ENCODE assay signal across 21 cellular contexts in the genomic region with DNA sequence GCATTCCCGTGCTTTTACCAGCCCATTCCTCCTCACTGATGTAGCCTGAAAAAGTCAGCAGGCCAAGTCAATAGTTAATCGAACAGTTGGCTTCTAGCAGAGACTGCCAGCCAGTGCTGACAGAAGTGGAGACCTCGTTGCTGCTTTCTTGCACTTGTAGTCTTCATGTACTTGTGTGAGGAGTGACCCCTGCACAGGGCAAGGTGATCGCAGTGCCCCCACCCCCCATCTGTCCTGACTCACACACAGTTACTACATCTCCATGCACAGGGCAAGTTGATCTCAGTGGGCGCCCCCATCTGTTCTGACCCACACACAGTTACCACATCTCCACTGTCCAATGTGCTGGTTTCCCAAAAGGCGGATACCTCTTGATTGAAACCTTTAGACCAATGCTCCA. TPM values are rescaled to one million over a fixed set of nuclear protein-coding genes. Genes with fewer than 3 reads are reported as not detected.
DNase-seq lines count a peak whose midpoint lies in the region; ATAC-seq and TF ChIP-seq lines count a peak whose summit lies in the region.
"Had no signal": no experiment of that assay in that cellular context is flagged by ENCODE, and none has a peak within 500 bp of the region (broad histone marks: within the 10 kb centered on the region; RNA-seq: fewer than 3 reads in every experiment).

No MANE protein-coding gene starts in this region.

- intact Hi-C loops in psoas muscle (cut with DNase I) (no loop called here), right lobe of liver (cut with DNase I) (no loop called here)

- WGBS in psoas muscle, 3 donors = 77 to 88% (median 84%) methylated on average over 6 of the region's 6 CpGs
- WGBS in right lobe of liver (ENCODE audit: insufficient coverage, low coverage, low lambda C conversion rate, missing lambda C conversion rate) = 50% methylated on average over 6 of the region's 6 CpGs

- ATAC-seq in psoas muscle (peak; percentile 31 to 56 (median 39)), right lobe of liver (no peak)

- TF ChIP-seq CTCF in psoas muscle (IDR thresholded peaks at IDR 0.05) (no peak), right lobe of liver (IDR thresholded peaks at IDR 0.05) (no peak)

- H3K36me3 ChIP-seq in psoas muscle (ENCODE audit: insufficient read depth in 1 of 2, low read depth in 1 of 2) = no peaks in the 10 kb centered on the region
- H3K36me3 ChIP-seq in right lobe of liver = no peaks in the 10 kb centered on the region
- H3K36me3 ChIP-seq: HAP-1 had no signal

- H3K9me3 ChIP-seq in psoas muscle (no peaks in the 10 kb centered on the region), right lobe of liver (no peaks in the 10 kb centered on the region)
- H3K9me3 ChIP-seq: HAP-1 had no signal

- H3K27ac ChIP-seq in psoas muscle = no peak overlapping the region
- no peak overlapping the region for H3K27ac ChIP-seq in right lobe of liver

- no peak for TF ChIP-seq POLR2A in right lobe of liver (IDR thresholded peaks at IDR 0.05)

- DNase-seq in ecto neural progenitor cell (ENCODE audit: low spot score) = peak; percentile 27
- peak; percentile 33 for DNase-seq in mesenteric fat pad (ENCODE audit: low spot score)
- DNase-seq in psoas muscle = no peak
- DNase-seq in amygdala (lab: John Stamatoyannopoulos, UW) = no peak
- DNase-seq in right lobe of liver = no peak
- no peak for DNase-seq in NCI-H1694 (lab: John Stamatoyannopoulos, UW)
- DNase-seq: C1 segment of cervical spinal cord; Calu3; CD4-positive, alpha-beta memory T cell; COR-L47; DMS53; DMS79 treated with DMSO at 0.1 percent for 48 hours; GF-D8; GOT3; HFFc6 had no signal

- H3K4me3 ChIP-seq in psoas muscle (no peak overlapping the region), right lobe of liver (no peak overlapping the region)
- H3K4me3 ChIP-seq: HAP-1 had no signal

- H3K27me3 ChIP-seq in psoas muscle (ENCODE audit: insufficient read depth in 3 of 3, low read length in 2 of 3) (no peaks in the 10 kb centered on the region), right lobe of liver (no peaks in the 10 kb centered on the region)

- H3K4me1 ChIP-seq in psoas muscle (no peaks in the 10 kb centered on the region), right lobe of liver (no peaks in the 10 kb centered on the region)
- H3K4me1 ChIP-seq: HAP-1 had no signal

RNA-seq across cellular contexts. Expression of a gene that starts 34.2 kb away (rescaled TPM):
- not detected for total RNA-seq in mesenteric fat pad
- 100 to 1,000 TPM in 3 of 4 donors, 10 to 100 TPM in 1; 83.8 to 356 (median 128) TPM for total RNA-seq in psoas muscle
- polyA plus RNA-seq in psoas muscle = 10 to 100 TPM in 2 of 3 donors, 1 to 10 TPM in 1; 4.2 to 30.9 (median 24.7) TPM
- total RNA-seq in right lobe of liver = under 1 TPM in 2 of 6 experiments, not detected in 4; 0.04 to 0.12 TPM
- total RNA-seq: A172; A673; Calu3; CD4-positive, alpha-beta memory T cell; Daoy; G401; HFFc6 had no signal
- polyA plus RNA-seq: BJ; CD4-positive, alpha-beta memory T cell had no signal

Comparison
In these comparisons a context has a peak if more than half of its experiments do, and no peak if none do; other contexts are left out.
1. DNase-seq: peak in ecto neural progenitor cell (single experiment) and mesenteric fat pad (single experiment); none in psoas muscle (0 of 2), amygdala (0 of 56), right lobe of liver (0 of 3) and NCI-H1694 (single experiment).
2. ATAC-seq: peak in psoas muscle (4 of 4); none in right lobe of liver (0 of 4).
3. RNA of a gene that starts 34.2 kb away (total RNA-seq): 83.8 to 356 TPM in psoas muscle; not detected in mesenteric fat pad (single experiment) and 0.04 to 0.12 TPM in right lobe of liver; every median in the first group is over 10 times any median in the second.